Comparison of ENCODE assay signal across 2 cellular contexts in genomic region chr20:36215778-36216177, GRCh38.
TF ChIP-seq lines count a peak whose summit lies in the region.

No MANE protein-coding gene starts in this region.

TF ChIP-seq in HepG2, 621 proteins besides CTCF, POLR2A, EP300 and RAD21:
- peak; percentile 92 for TF ChIP-seq ZNF629 (CRISPR knock-in tag; conservative IDR thresholded peaks at IDR 0.05)
- peak; percentile 36; the same call in 1 of the 2 replicates for TF ChIP-seq ZMYM3 (CRISPR knock-in tag; IDR thresholded peaks at IDR 0.05)
- TF ChIP-seq SATB2 (CRISPR knock-in tag; IDR thresholded peaks at IDR 0.05) = no peak
- no peak for TF ChIP-seq ZNF512B (CRISPR knock-in tag; IDR thresholded peaks at IDR 0.05; ENCODE audit: borderline replicate concordance)
- no peak for TF ChIP-seq ZNF235 (CRISPR knock-in tag; IDR thresholded peaks at IDR 0.05; ENCODE audit: borderline replicate concordance)
- TF ChIP-seq CCAR2 (optimal IDR thresholded peaks at IDR 0.05; ENCODE audit: low read depth, low read length) = no peak
- no peak for TF ChIP-seq ZNF18 (CRISPR knock-in tag; IDR thresholded peaks at IDR 0.05; ENCODE audit: insufficient replicate concordance)
- no peak for TF ChIP-seq HNRNPUL1 (IDR thresholded peaks at IDR 0.05; ENCODE audit: low read depth, low read length)

TF ChIP-seq in GM12878, 131 proteins besides CTCF, POLR2A, EP300 and RAD21:
- TF ChIP-seq SPI1 (IDR thresholded peaks at IDR 0.05; ENCODE audit: borderline replicate concordance, insufficient read depth, low read depth, low read length) = peak; percentile 8; the same call in 1 of the 2 replicates
- no peak for TF ChIP-seq PBX3 (IDR thresholded peaks at IDR 0.05; ENCODE audit: insufficient replicate concordance, low read depth, low read length)
- TF ChIP-seq TCF12 (IDR thresholded peaks at IDR 0.05; ENCODE audit: low read depth, low read length) = no peak
- TF ChIP-seq STAT3 (IDR thresholded peaks at IDR 0.05; ENCODE audit: low read depth, low read length) = no peak
